In genomic region chr21:41068411-41069304, GRCh38 we compare ENCODE assay signal across 9 cellular contexts.
DNase-seq lines count a peak whose midpoint lies in the region; ATAC-seq and TF ChIP-seq lines count a peak whose summit lies in the region.
"Had no signal": no experiment of that assay in that cellular context is flagged by ENCODE, and none has a peak within 500 bp of the region (broad histone marks: within the 10 kb centered on the region; RNA-seq: fewer than 3 reads in every experiment).

No MANE protein-coding gene starts in this region.

- TF ChIP-seq CTCF in coronary artery (IDR thresholded peaks at IDR 0.05): peak; percentile 84
- TF ChIP-seq CTCF in left lung (IDR thresholded peaks at IDR 0.05): peak; percentile 76 to 89

- DNase-seq in Daoy (ENCODE audit: low read depth) (peak; percentile 92), NCI-H345 (lab: John Stamatoyannopoulos, UW) (peak; percentile 97), coronary artery (ENCODE audit: low spot score) (peak; percentile 82), left lung (peak; percentile 74 to 93)
- peak; percentile 40 to 55 for DNase-seq in activated CD4-positive, alpha-beta T cell treated with anti-CD3 and anti-CD28 coated beads for 4 hours
- DNase-seq in stimulated activated CD4-positive, alpha-beta T cell treated with anti-CD3 and anti-CD28 coated beads, Interleukin-4, amount 100 ng/mL, for 48 hours (ENCODE audit: low read depth in 2 of 2): peak; percentile 63 to 66

- peak; percentile 67 for ATAC-seq in HG02981 (IDR thresholded peaks at IDR 0.05; ENCODE audit: unreplicated experiment)
- peak; percentile 98 for ATAC-seq in left lung
- ATAC-seq in HG03460 (IDR thresholded peaks at IDR 0.05; ENCODE audit: unreplicated experiment): no peak

- peaks cover 5 to 8% of the 10 kb centered on the region in 2 donors for H3K4me1 ChIP-seq in left lung

- no peaks in the 10 kb centered on the region for H3K36me3 ChIP-seq in left lung

- no peaks in the 10 kb centered on the region for H3K9me3 ChIP-seq in left lung

- H3K4me3 ChIP-seq in coronary artery (peak overlapping the region; percentile 66), left lung (no peak overlapping the region)

- peaks cover 10 to 42% of the 10 kb centered on the region in 2 donors for H3K27me3 ChIP-seq in left lung

- H3K27ac ChIP-seq in coronary artery (no peak overlapping the region), left lung (no peak overlapping the region)
- H3K27ac ChIP-seq: epithelial cell of prostate had no signal

- intact Hi-C loops in left lung (cut with DNase I): loop anchor here in 1 of 2 donors (10.0 kb wide), 1 partner anchor 924 kb away; no protein-coding TSS in a partner anchor
